ENCODE assay signal across 17 cellular contexts in the genomic region with DNA sequence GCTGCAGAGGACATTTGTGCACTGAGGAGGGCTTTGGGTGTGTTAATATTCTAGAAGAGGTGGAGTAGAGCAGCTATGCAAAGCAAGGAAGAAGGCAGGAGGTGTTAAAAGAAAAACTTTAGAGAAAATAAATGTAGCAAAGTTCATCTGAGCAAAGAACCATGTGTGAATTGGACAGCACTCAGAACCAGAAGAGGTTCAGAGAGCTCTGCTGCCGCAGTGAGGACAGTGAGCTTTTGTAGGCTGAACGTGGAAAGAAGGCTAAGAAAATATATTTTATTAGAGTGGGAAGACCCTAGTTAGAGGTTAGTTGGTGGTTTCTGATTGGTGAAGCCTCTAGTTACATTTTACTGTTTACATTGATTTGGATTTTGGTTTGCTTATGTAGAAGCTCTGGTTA. TPM values are rescaled to one million over a fixed set of nuclear protein-coding genes. Genes with fewer than 3 reads are reported as not detected.
DNase-seq lines count a peak whose midpoint lies in the region; ATAC-seq and TF ChIP-seq lines count a peak whose summit lies in the region.
"Had no signal": no experiment of that assay in that cellular context is flagged by ENCODE, and none has a peak within 500 bp of the region (broad histone marks: within the 10 kb centered on the region; RNA-seq: fewer than 3 reads in every experiment).

No MANE protein-coding gene starts in this region.

- H3K9me3 ChIP-seq in left ventricle myocardium inferior (replicated peaks): no peaks in the 10 kb centered on the region
- no peaks in the 10 kb centered on the region for H3K9me3 ChIP-seq in right cardiac atrium (ENCODE audit: control insufficient read depth, low read length)
- no peaks in the 10 kb centered on the region for H3K9me3 ChIP-seq in SU-DHL-6 (ENCODE audit: insufficient read depth, low read length)
- H3K9me3 ChIP-seq in colonic mucosa: no peaks in the 10 kb centered on the region
- H3K9me3 ChIP-seq: Caco-2 had no signal

- no peaks in the 10 kb centered on the region for H3K9me3 Mint-ChIP-seq in endothelial cell (ENCODE audit: unreplicated experiment)

- no peak for ATAC-seq in right cardiac atrium
- ATAC-seq: Panc1 had no signal

- no peak overlapping the region for H2AFZ ChIP-seq in SU-DHL-6 (ENCODE audit: low read depth, low read length, severe bottlenecking)
- H2AFZ ChIP-seq: GM23248 had no signal

- peak overlapping the region; percentile 52 for H3K4me3 Mint-ChIP-seq in endothelial cell (ENCODE audit: unreplicated experiment)

- no peaks in the 10 kb centered on the region for H4K20me1 ChIP-seq in SU-DHL-6 (ENCODE audit: low read depth, low read length)

- no peak overlapping the region for H3K27ac Mint-ChIP-seq in endothelial cell (ENCODE audit: unreplicated experiment)

- H3K4me1 ChIP-seq in left ventricle myocardium inferior (peaks cover 85% of the 10 kb centered on the region), right cardiac atrium (ENCODE audit: control insufficient read depth, insufficient read depth, low read length) (peaks cover 16% of the 10 kb centered on the region), colonic mucosa (peaks cover 3% of the 10 kb centered on the region)

- H3K9ac ChIP-seq in SU-DHL-6 (ENCODE audit: low read length) (no peak overlapping the region), colonic mucosa (ENCODE audit: low read depth in 2 of 2, low read length in 2 of 2) (no peak overlapping the region)
- H3K9ac ChIP-seq: GM23248 had no signal

- H3K36me3 ChIP-seq in left ventricle myocardium inferior (no peaks in the 10 kb centered on the region), SU-DHL-6 (ENCODE audit: low read length) (no peaks in the 10 kb centered on the region), H7 (replicated peaks; ENCODE audit: control insufficient read depth, insufficient read depth, low read length) (peaks cover 8% of the 10 kb centered on the region), colonic mucosa (no peaks in the 10 kb centered on the region)

- no peak overlapping the region for H3K4me3 ChIP-seq in left ventricle myocardium inferior
- no peak overlapping the region for H3K4me3 ChIP-seq in right cardiac atrium (ENCODE audit: low read length)
- H3K4me3 ChIP-seq in SU-DHL-6 (ENCODE audit: insufficient read depth, low read length, poor library complexity, severe bottlenecking): no peak overlapping the region
- H3K4me3 ChIP-seq in H7 (ENCODE audit: insufficient read depth, low read depth, low read length): no peak overlapping the region
- H3K4me3 ChIP-seq in colonic mucosa: no peak overlapping the region
- H3K4me3 ChIP-seq: GM23248 had no signal

- intact Hi-C loops in left ventricle myocardium inferior (cut with micrococcal nuclease): no loop called here
- intact Hi-C loops in right cardiac atrium (cut with DNase I): no loop called here
- intact Hi-C loops in colonic mucosa (cut with DNase I): no loop called here

- H3K27ac ChIP-seq in left ventricle myocardium inferior (replicated peaks) (peak overlapping the region; percentile 56), right cardiac atrium (ENCODE audit: low read length) (no peak overlapping the region), SU-DHL-6 (ENCODE audit: low read depth, low read length) (peak overlapping the region; percentile 33; the same call in 1 of the 2 replicates), colonic mucosa (no peak overlapping the region)
- H3K27ac ChIP-seq: C4-2B, GM23248 had no signal

- 75% methylated on average over 2 of the region's 2 CpGs for WGBS in right cardiac atrium

- H3K4me1 Mint-ChIP-seq in endothelial cell (ENCODE audit: unreplicated experiment): peaks cover 20% of the 10 kb centered on the region

- H3K27me3 Mint-ChIP-seq in endothelial cell (ENCODE audit: unreplicated experiment): peaks cover 9% of the 10 kb centered on the region

- H3K36me3 Mint-ChIP-seq in endothelial cell (ENCODE audit: low read depth, unreplicated experiment): peaks cover 46% of the 10 kb centered on the region

- H3K9me2 ChIP-seq in SU-DHL-6 (replicated peaks; ENCODE audit: insufficient read depth, low read length): no peaks in the 10 kb centered on the region

- H3K79me2 ChIP-seq in SU-DHL-6 (ENCODE audit: insufficient read depth, low read length): no peaks in the 10 kb centered on the region

- no peak overlapping the region for H3K4me2 ChIP-seq in SU-DHL-6 (ENCODE audit: low read depth, low read length, poor library complexity, severe bottlenecking)

- TF ChIP-seq POLR2A in erythroblast (IDR thresholded peaks at IDR 0.05; ENCODE audit: low read length): no peak

- TF ChIP-seq CTCF in left ventricle myocardium inferior (IDR thresholded peaks at IDR 0.05; ENCODE audit: borderline replicate concordance) (no peak), SU-DHL-6 (IDR thresholded peaks at IDR 0.05; ENCODE audit: insufficient read depth, low read length, poor library complexity, severe bottlenecking) (no peak), endothelial cell (IDR thresholded peaks at IDR 0.05; ENCODE audit: unreplicated experiment) (no peak), colonic mucosa (IDR thresholded peaks at IDR 0.05) (no peak)

- H3F3A ChIP-seq in SU-DHL-6 (ENCODE audit: insufficient read depth): peaks cover 24% of the 10 kb centered on the region

- no peak for DNase-seq in left ventricle myocardium inferior
- DNase-seq in right cardiac atrium: no peak
- no peak for DNase-seq in endothelial cell (ENCODE audit: low spot score)
- no peak for DNase-seq in H7
- DNase-seq in colonic mucosa: no peak
- no peak for DNase-seq in erythroblast (lab: John Stamatoyannopoulos, UW)
- DNase-seq: Caco-2, DMS153, GM23248, Kasumi-1, MM.1S, NCI-H1092 treated with DMSO at 0.1 percent for 48 hours, NCI-H1694, NCI-H524 had no signal

- no peaks in the 10 kb centered on the region for H3K27me3 ChIP-seq in left ventricle myocardium inferior (ENCODE audit: low read depth)
- H3K27me3 ChIP-seq in right cardiac atrium (ENCODE audit: control insufficient read depth, insufficient read depth): no peaks in the 10 kb centered on the region
- H3K27me3 ChIP-seq in SU-DHL-6 (ENCODE audit: low read length): no peaks in the 10 kb centered on the region
- H3K27me3 ChIP-seq in H7 (ENCODE audit: control insufficient read depth, insufficient read depth, low read length): no peaks in the 10 kb centered on the region
- no peaks in the 10 kb centered on the region for H3K27me3 ChIP-seq in colonic mucosa

RNA-seq across cellular contexts. Expression of a gene that starts 50.7 kb away (rescaled TPM):
- total RNA-seq in left ventricle myocardium inferior (84.3 TPM), right cardiac atrium (10 to 100 TPM; 63.3 to 69.2 (median 65.7) TPM), endothelial cell (ENCODE audit: unreplicated experiment) (82.4 TPM), colonic mucosa (10 to 100 TPM; 57.2 to 81.8 TPM)
- 25.2 TPM for polyA plus RNA-seq in right cardiac atrium
- total RNA-seq in H7 (2014; rRNA removed; shearing (Covaris generic)): 53.5 and 62.2 TPM in 2 replicates
- total RNA-seq: GM23248 had no signal

Comparison
In these comparisons a context has a peak if more than half of its experiments do, and no peak if none do; other contexts are left out.
1. H3K27ac ChIP-seq: peak in left ventricle myocardium inferior (single experiment) and SU-DHL-6 (single experiment); none in right cardiac atrium (single experiment) and colonic mucosa (single experiment).